ENCODE assay signal across 1 cellular context in genomic region chr5:157283434-157283833, GRCh38.
TF ChIP-seq lines count a peak whose summit lies in the region.

No MANE protein-coding gene starts in this region.

TF ChIP-seq in H1, 55 proteins besides CTCF, POLR2A, EP300 and RAD21 (continued from another document):
- TF ChIP-seq ATF2 (IDR thresholded peaks at IDR 0.05; ENCODE audit: low read length) = no peak
- no peak for TF ChIP-seq SIX5 (IDR thresholded peaks at IDR 0.05; ENCODE audit: low read depth, low read length)
- TF ChIP-seq CHD7 (IDR thresholded peaks at IDR 0.05; ENCODE audit: insufficient replicate concordance, low read length) = no peak
- no peak for TF ChIP-seq KDM5A (IDR thresholded peaks at IDR 0.05; ENCODE audit: low read length)
- TF ChIP-seq RNF2 (IDR thresholded peaks at IDR 0.05; ENCODE audit: borderline replicate concordance, low read depth, low read length, missing control alignments, poor library complexity, severe bottlenecking) = no peak
- TF ChIP-seq KDM1A (IDR thresholded peaks at IDR 0.05; ENCODE audit: borderline replicate concordance, low read length) = no peak
